ENCODE assay signal across 13 cellular contexts in genomic region chr6:167169867-167170266, GRCh38. TPM values are rescaled to one million over a fixed set of nuclear protein-coding genes. Genes with fewer than 3 reads are reported as not detected.
A peak's percentile ranks its signal among the peaks of the same experiment; 100 is the strongest.
DNase-seq lines count a peak whose midpoint lies in the region; ATAC-seq, FAIRE-seq and TF ChIP-seq lines count a peak whose summit lies in the region.
"Not testable (repeated sequence)": the region's sequence is repeated elsewhere in the genome, so short reads cannot be mapped to it uniquely, and the experiment has no call there.
"Had no signal": no experiment of that assay in that cellular context is flagged by ENCODE, and none has a peak within 500 bp of the region (broad histone marks: within the 10 kb centered on the region; RNA-seq: fewer than 3 reads in every experiment).

No MANE protein-coding gene starts in this region.

- DNase-seq in activated CD8-positive, alpha-beta T cell treated with anti-CD3 and anti-CD28 coated beads, Interleukin-2, amount 10 ng/mL, durations not matched to agents 7 days and 5 days; central memory CD8-positive, alpha-beta T cell (ENCODE audit: low spot score in 2 of 2); HepG2 (ENCODE audit: low spot score); nephron progenitor cell; stimulated activated naive B cell treated with anti-CD40 and anti-IgM and Interleukin-4, amounts not matched to agents 10 μg/mL and 1 μg/mL and 100 μg/mL, for 72 hours: not testable (repeated sequence)

- intact Hi-C loops in HepG2 (cut with micrococcal nuclease; ENCODE audit: unreplicated experiment) = not testable (repeated sequence)

- in situ Hi-C loops in HepG2 (cut with HindIII; ENCODE audit: extremely low pct_ligation_motif_present, low pct_unique_long_range_greater_than_20kb) = not testable (repeated sequence)

- FAIRE-seq in HepG2 (lab: Jason Lieb, UNC) = peak; percentile 64

- H3K79me2 ChIP-seq in HepG2 (ENCODE audit: insufficient read depth, low read length) = not testable (repeated sequence)

- H3K36me3 Mint-ChIP-seq in IgD-negative memory B cell; activated CD8-positive, alpha-beta T cell treated with anti-CD3 and anti-CD28 coated beads, Interleukin-2, amount 10 ng/mL, durations not matched to agents 7 days and 5 days (ENCODE audit: low read depth); central memory CD8-positive, alpha-beta T cell (ENCODE audit: insufficient read depth); nephron progenitor cell (ENCODE audit: low read depth); stimulated activated naive B cell treated with anti-CD40 and anti-IgM and Interleukin-4, amounts not matched to agents 10 μg/mL and 1 μg/mL and 100 μg/mL, for 72 hours: not testable (repeated sequence)

- peak overlapping the region; percentile 13; the same call in 1 of the 2 replicates for H3K4me2 ChIP-seq in BLaER1
- H3K4me2 ChIP-seq in HepG2 (ENCODE audit: low read depth, low read length) = not testable (repeated sequence)

- TF ChIP-seq RAD21 in HepG2 (CRISPR knock-in tag; IDR thresholded peaks at IDR 0.05) = not testable (repeated sequence)

- not testable (repeated sequence) for H4K20me1 ChIP-seq in BLaER1; HepG2 (ENCODE audit: insufficient read depth, low read length)

- ATAC-seq in activated CD8-positive, alpha-beta T cell treated with anti-CD3 and anti-CD28 coated beads, Interleukin-2, amount 10 ng/mL, durations not matched to agents 7 days and 5 days; central memory CD8-positive, alpha-beta T cell (replicated peaks; ENCODE audit: extremely low read depth, poor library complexity, severe bottlenecking); HepG2: not testable (repeated sequence)
- ATAC-seq in stimulated activated naive B cell treated with anti-CD40 and anti-IgM and Interleukin-4, amounts not matched to agents 10 μg/mL and 1 μg/mL and 100 μg/mL, for 72 hours (replicated peaks) = peak; percentile 52 to 62

- not testable (repeated sequence) for H3K36me3 ChIP-seq in BLaER1; HepG2 (replicated peaks in 1 of 2; ENCODE audit: control insufficient read depth in 1 of 2, insufficient read depth in 2 of 2, low read length in 2 of 2)

- not testable (repeated sequence) for H3K4me1 Mint-ChIP-seq in IgD-negative memory B cell; activated CD8-positive, alpha-beta T cell treated with anti-CD3 and anti-CD28 coated beads, Interleukin-2, amount 10 ng/mL, durations not matched to agents 7 days and 5 days (ENCODE audit: low read depth); central memory CD8-positive, alpha-beta T cell; nephron progenitor cell; stimulated activated naive B cell treated with anti-CD40 and anti-IgM and Interleukin-4, amounts not matched to agents 10 μg/mL and 1 μg/mL and 100 μg/mL, for 72 hours

- H2AFZ ChIP-seq in HepG2 (ENCODE audit: low read length) = not testable (repeated sequence)

- H3K27ac ChIP-seq in BLaER1; HepG2 (ENCODE audit: extremely low read length, insufficient read depth, low read length): not testable (repeated sequence)

- not testable (repeated sequence) for H3K9me3 Mint-ChIP-seq in IgD-negative memory B cell; activated CD8-positive, alpha-beta T cell treated with anti-CD3 and anti-CD28 coated beads, Interleukin-2, amount 10 ng/mL, durations not matched to agents 7 days and 5 days (ENCODE audit: insufficient read depth); central memory CD8-positive, alpha-beta T cell; nephron progenitor cell; stimulated activated naive B cell treated with anti-CD40 and anti-IgM and Interleukin-4, amounts not matched to agents 10 μg/mL and 1 μg/mL and 100 μg/mL, for 72 hours

- not testable (repeated sequence) for H3K4me3 ChIP-seq in BLaER1; HepG2 (replicated peaks in 1 of 3; ENCODE audit: insufficient read depth in 1 of 3, low read depth in 2 of 3, low read length in 3 of 3)

- TF ChIP-seq CTCF in HepG2 (CRISPR knock-in tag; IDR thresholded peaks at IDR 0.05); nephron progenitor cell (IDR thresholded peaks at IDR 0.05): not testable (repeated sequence)

- TF ChIP-seq EP300 in HepG2 (IDR thresholded peaks at IDR 0.05; ENCODE audit: low read depth in 2 of 2, low read length in 2 of 2); HepG2 (CRISPR knock-in tag; IDR thresholded peaks at IDR 0.05; ENCODE audit: borderline replicate concordance): not testable (repeated sequence)

- not testable (repeated sequence) for TF ChIP-seq POLR2A in HepG2 (IDR thresholded peaks at IDR 0.05; ENCODE audit: insufficient read depth in 1 of 2, low read depth in 2 of 2, low read length in 2 of 2)

- H3K27ac Mint-ChIP-seq in IgD-negative memory B cell (peak overlapping the region in 2 of 3 donors; percentile 61 to 98), nephron progenitor cell (peak overlapping the region; percentile 87)
- H3K27ac Mint-ChIP-seq in activated CD8-positive, alpha-beta T cell treated with anti-CD3 and anti-CD28 coated beads, Interleukin-2, amount 10 ng/mL, durations not matched to agents 7 days and 5 days = peak overlapping the region; percentile 46
- H3K27ac Mint-ChIP-seq in central memory CD8-positive, alpha-beta T cell (ENCODE audit: low read depth) = peak overlapping the region; percentile 3
- H3K27ac Mint-ChIP-seq in stimulated activated naive B cell treated with anti-CD40 and anti-IgM and Interleukin-4, amounts not matched to agents 10 μg/mL and 1 μg/mL and 100 μg/mL, for 72 hours = peak overlapping the region; percentile 9

- not testable (repeated sequence) for BruUV-seq in HepG2 (replicated peaks; lab: Mats Ljungman, UMichigan)

- H3K4me3 Mint-ChIP-seq in IgD-negative memory B cell = peak overlapping the region in 1 of 4 donors; percentile 73
- H3K4me3 Mint-ChIP-seq in activated CD8-positive, alpha-beta T cell treated with anti-CD3 and anti-CD28 coated beads, Interleukin-2, amount 10 ng/mL, durations not matched to agents 7 days and 5 days; central memory CD8-positive, alpha-beta T cell; nephron progenitor cell; stimulated activated naive B cell treated with anti-CD40 and anti-IgM and Interleukin-4, amounts not matched to agents 10 μg/mL and 1 μg/mL and 100 μg/mL, for 72 hours: not testable (repeated sequence)

- not testable (repeated sequence) for H3K27me3 ChIP-seq in BLaER1
- H3K27me3 ChIP-seq in HepG2 (ENCODE audit: control insufficient read depth in 1 of 2, insufficient read depth in 2 of 2, low read length in 2 of 2) = peaks cover 4 to 37% of the 10 kb centered on the region in 2 experiments; a peak in 3 of 5 replicates

- not testable (repeated sequence) for H3K9ac ChIP-seq in BLaER1; HepG2 (ENCODE audit: insufficient read depth, low read depth, low read length)

- peaks cover 18% of the 10 kb centered on the region for H3K4me1 ChIP-seq in BLaER1
- not testable (repeated sequence) for H3K4me1 ChIP-seq in HepG2 (ENCODE audit: insufficient read depth, low read length)

- H3K27me3 Mint-ChIP-seq in IgD-negative memory B cell (peaks cover 10% of the 10 kb centered on the region), nephron progenitor cell (ENCODE audit: low read depth, poor library complexity) (peaks cover 23% of the 10 kb centered on the region)
- not testable (repeated sequence) for H3K27me3 Mint-ChIP-seq in activated CD8-positive, alpha-beta T cell treated with anti-CD3 and anti-CD28 coated beads, Interleukin-2, amount 10 ng/mL, durations not matched to agents 7 days and 5 days (ENCODE audit: low read depth)
- H3K27me3 Mint-ChIP-seq in central memory CD8-positive, alpha-beta T cell = peaks cover 34% of the 10 kb centered on the region
- peaks cover 21% of the 10 kb centered on the region in 2 donors for H3K27me3 Mint-ChIP-seq in stimulated activated naive B cell treated with anti-CD40 and anti-IgM and Interleukin-4, amounts not matched to agents 10 μg/mL and 1 μg/mL and 100 μg/mL, for 72 hours

- CTCF ChIA-PET in activated CD8-positive, alpha-beta T cell treated with anti-CD3 and anti-CD28 coated beads, Interleukin-2, amount 10 ng/mL, durations not matched to agents 7 days and 5 days (lab: Charles Lee); HepG2 (lab: Yijun Ruan, JAX; ENCODE audit: low intra/inter-chr PET ratio, low total read pairs): not testable (repeated sequence)

- POLR2A ChIA-PET in activated CD8-positive, alpha-beta T cell treated with anti-CD3 and anti-CD28 coated beads, Interleukin-2, amount 10 ng/mL, durations not matched to agents 7 days and 5 days (lab: Charles Lee); HepG2 (lab: Yijun Ruan, JAX): not testable (repeated sequence)

- not testable (repeated sequence) for H3K9me3 ChIP-seq in BLaER1; HepG2 (ENCODE audit: low read length)

- WGBS in HepG2 (ENCODE audit: low lambda C conversion rate) = 42% methylated on average over 7 of the region's 13 CpGs

RNA-seq across cellular contexts. Expression of gene GPR31, which starts 12.1 kb away (rescaled TPM):
- polyA plus RNA-seq in IgD-negative memory B cell = not detected
- total RNA-seq in activated CD8-positive, alpha-beta T cell treated with anti-CD3 and anti-CD28 coated beads, Interleukin-2, amount 10 ng/mL, durations not matched to agents 7 days and 5 days = not detected
- total RNA-seq in HepG2 (2016; rRNA removed; fragmentation: Illumina TruSeq; extraction: Trizol) = not detected in 2 replicates
- total RNA-seq in HepG2 (2016; cell fraction: cytosol; rRNA removed; fragmentation: Illumina TruSeq; extraction: Trizol; ENCODE audit: low read depth) = not detected in 2 replicates
- not detected in 2 replicates for total RNA-seq in HepG2 (2016; cell fraction: insoluble cytoplasmic fraction; rRNA removed; fragmentation: Illumina TruSeq; extraction: Trizol)
- not detected in 2 replicates for total RNA-seq in HepG2 (2016; cell fraction: membrane; rRNA removed; fragmentation: Illumina TruSeq; extraction: Trizol)
- not detected in 2 replicates for total RNA-seq in HepG2 (2016; cell fraction: nucleus; rRNA removed; fragmentation: Illumina TruSeq; extraction: Trizol)
- not detected in 2 replicates for polyA plus RNA-seq in HepG2 (2011; rRNA removed)
- polyA plus RNA-seq in HepG2 (2011; cell fraction: cytosol; rRNA removed) = not detected in 2 replicates
- not detected in 2 replicates for polyA plus RNA-seq in HepG2 (2011; cell fraction: nucleus; rRNA removed)
- not detected in 2 replicates for polyA plus RNA-seq in HepG2 (2012)
- polyA plus RNA-seq in HepG2 (2016; cell fraction: cytosol; fragmentation: Illumina TruSeq; extraction: Trizol; ENCODE audit: low read depth) = not detected in 2 replicates
- not detected in 2 replicates for polyA plus RNA-seq in HepG2 (2016; cell fraction: insoluble cytoplasmic fraction; fragmentation: Illumina TruSeq; extraction: Trizol; ENCODE audit: low read depth)
- not detected in 2 replicates for polyA plus RNA-seq in HepG2 (2016; cell fraction: membrane; fragmentation: Illumina TruSeq; extraction: Trizol; ENCODE audit: low read depth)
- not detected in 2 replicates for polyA plus RNA-seq in HepG2 (2016; cell fraction: nucleus; fragmentation: Illumina TruSeq; extraction: Trizol; ENCODE audit: insufficient read depth, low read depth)
- not detected in 2 replicates for polyA minus RNA-seq in HepG2 (2011; rRNA and poly(A)+ RNA removed; ENCODE audit: low replicate concordance)
- polyA minus RNA-seq in HepG2 (2011; cell fraction: cytosol; rRNA and poly(A)+ RNA removed) = not detected in 2 replicates
- not detected in 2 replicates for polyA minus RNA-seq in HepG2 (2011; cell fraction: nucleus; rRNA and poly(A)+ RNA removed)
- total RNA-seq: Caco-2; CD4-positive, CD25-positive, alpha-beta regulatory T cell; CD8-positive, alpha-beta T cell; GM23338 had no signal
- polyA plus RNA-seq: A549; BJ; CD4-positive, CD25-positive, alpha-beta regulatory T cell; GM23338 had no signal

RNA-seq across cellular contexts. Expression of gene CCR6, which starts 47.0 kb away (rescaled TPM):
- polyA plus RNA-seq in IgD-negative memory B cell (79.3 TPM), HepG2 (2011; rRNA removed) (8.7 and 11.3 TPM in 2 replicates)
- 1 to 10 TPM; 3.8 to 4.4 TPM for total RNA-seq in activated CD8-positive, alpha-beta T cell treated with anti-CD3 and anti-CD28 coated beads, Interleukin-2, amount 10 ng/mL, durations not matched to agents 7 days and 5 days
- total RNA-seq in HepG2 (2016; rRNA removed; fragmentation: Illumina TruSeq; extraction: Trizol) = 4.2 and 4.5 TPM in 2 replicates
- 0.10 TPM in 1 of 2 replicates, not detected in the other for total RNA-seq in HepG2 (2016; cell fraction: cytosol; rRNA removed; fragmentation: Illumina TruSeq; extraction: Trizol; ENCODE audit: low read depth)
- total RNA-seq in HepG2 (2016; cell fraction: insoluble cytoplasmic fraction; rRNA removed; fragmentation: Illumina TruSeq; extraction: Trizol) = 4.0 and 4.5 TPM in 2 replicates
- 1.2 and 1.3 TPM in 2 replicates for total RNA-seq in HepG2 (2016; cell fraction: membrane; rRNA removed; fragmentation: Illumina TruSeq; extraction: Trizol)
- total RNA-seq in HepG2 (2016; cell fraction: nucleus; rRNA removed; fragmentation: Illumina TruSeq; extraction: Trizol) = 0.56 and 1.4 TPM in 2 replicates
- 11.0 and 18.6 TPM in 2 replicates for polyA plus RNA-seq in HepG2 (2011; cell fraction: cytosol; rRNA removed)
- polyA plus RNA-seq in HepG2 (2011; cell fraction: nucleus; rRNA removed) = 3.2 and 3.5 TPM in 2 replicates
- 9.4 and 18.5 TPM in 2 replicates for polyA plus RNA-seq in HepG2 (2012)
- 0.07 and 0.20 TPM in 2 replicates for polyA plus RNA-seq in HepG2 (2016; cell fraction: cytosol; fragmentation: Illumina TruSeq; extraction: Trizol; ENCODE audit: low read depth)
- 2.7 and 3.0 TPM in 2 replicates for polyA plus RNA-seq in HepG2 (2016; cell fraction: insoluble cytoplasmic fraction; fragmentation: Illumina TruSeq; extraction: Trizol; ENCODE audit: low read depth)
- 0.43 and 0.55 TPM in 2 replicates for polyA plus RNA-seq in HepG2 (2016; cell fraction: membrane; fragmentation: Illumina TruSeq; extraction: Trizol; ENCODE audit: low read depth)
- polyA plus RNA-seq in HepG2 (2016; cell fraction: nucleus; fragmentation: Illumina TruSeq; extraction: Trizol; ENCODE audit: insufficient read depth, low read depth) = 1.1 and 2.3 TPM in 2 replicates
- polyA minus RNA-seq in HepG2 (2011; rRNA and poly(A)+ RNA removed; ENCODE audit: low replicate concordance) = 31.5 TPM in 1 of 2 replicates, not detected in the other
- polyA minus RNA-seq in HepG2 (2011; cell fraction: cytosol; rRNA and poly(A)+ RNA removed) = 9.9 and 14.7 TPM in 2 replicates
- polyA minus RNA-seq in HepG2 (2011; cell fraction: nucleus; rRNA and poly(A)+ RNA removed) = 0.77 and 1.4 TPM in 2 replicates
- total RNA-seq: Caco-2, GM23338 had no signal
- polyA plus RNA-seq: BJ, GM23338 had no signal

Comparison
In these comparisons a context has a peak if more than half of its experiments do, and no peak if none do; other contexts are left out.
1. H3K27ac Mint-ChIP-seq: peak in every context shown above with its lines; median percentile 87 in nephron progenitor cell; 80 in IgD-negative memory B cell; 46 in activated CD8-positive, alpha-beta T cell treated with anti-CD3 and anti-CD28 coated beads, Interleukin-2, amount 10 ng/mL, durations not matched to agents 7 days and 5 days; 9 in stimulated activated naive B cell treated with anti-CD40 and anti-IgM and Interleukin-4, amounts not matched to agents 10 μg/mL and 1 μg/mL and 100 μg/mL, for 72 hours; 3 in central memory CD8-positive, alpha-beta T cell.